In the genomic region with DNA sequence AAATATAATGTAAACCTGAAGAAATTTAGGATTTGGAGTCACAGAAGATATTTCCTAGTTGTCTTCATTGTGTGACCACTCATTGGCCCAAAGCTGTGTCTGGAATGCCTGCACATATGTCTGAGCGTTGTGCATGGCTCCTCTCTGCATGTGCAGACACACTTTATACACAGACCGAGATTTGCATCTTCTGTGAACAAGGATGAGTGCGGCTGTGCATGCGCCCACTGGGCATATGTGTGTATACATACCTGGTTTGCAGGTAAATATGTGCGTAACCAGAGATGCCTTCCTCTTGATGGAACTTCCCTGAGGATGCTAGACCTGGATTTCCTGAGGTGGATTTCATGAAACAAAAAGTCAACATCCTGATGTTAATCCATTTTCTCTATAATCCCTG, we compare ENCODE assay signal across 27 cellular contexts. TPM values are rescaled to one million over a fixed set of nuclear protein-coding genes. Genes with fewer than 3 reads are reported as not detected.
DNase-seq lines count a peak whose midpoint lies in the region; ATAC-seq, FAIRE-seq and TF ChIP-seq lines count a peak whose summit lies in the region.
"Had no signal": no experiment of that assay in that cellular context is flagged by ENCODE, and none has a peak within 500 bp of the region (broad histone marks: within the 10 kb centered on the region; RNA-seq: fewer than 3 reads in every experiment).

No MANE protein-coding gene starts in this region.

- peaks cover 2% of the 10 kb centered on the region for H4K20me1 ChIP-seq in keratinocyte (ENCODE audit: control insufficient read depth, extremely low read depth, insufficient read depth, low read length)

- H3K27ac Mint-ChIP-seq in activated naive CD8-positive, alpha-beta T cell treated with anti-CD3 and anti-CD28 coated beads, Interleukin-2, amount 10 ng/mL, durations not matched to agents 7 days and 5 days, result no peak overlapping the region
- no peak overlapping the region for H3K27ac Mint-ChIP-seq in activated naive CD8-positive, alpha-beta T cell treated with anti-CD3 and anti-CD28 coated beads, Interleukin-2, amount 50 U/mL, for 24 hours
- peak overlapping the region; percentile 62 for H3K27ac Mint-ChIP-seq in central memory CD8-positive, alpha-beta T cell (ENCODE audit: low read depth)

- peaks cover 36% of the 10 kb centered on the region for H3K79me2 ChIP-seq in keratinocyte (ENCODE audit: control insufficient read depth, insufficient read depth, low read length)

- no peaks in the 10 kb centered on the region for H3K27me3 Mint-ChIP-seq in activated naive CD8-positive, alpha-beta T cell treated with anti-CD3 and anti-CD28 coated beads, Interleukin-2, amount 10 ng/mL, durations not matched to agents 7 days and 5 days
- no peaks in the 10 kb centered on the region for H3K27me3 Mint-ChIP-seq in activated naive CD8-positive, alpha-beta T cell treated with anti-CD3 and anti-CD28 coated beads, Interleukin-2, amount 50 U/mL, for 24 hours
- H3K27me3 Mint-ChIP-seq in central memory CD8-positive, alpha-beta T cell, result no peaks in the 10 kb centered on the region

- no peaks in the 10 kb centered on the region for H3K9me3 ChIP-seq in keratinocyte (ENCODE audit: control insufficient read depth, low read depth, low read length)
- H3K9me3 ChIP-seq: BE2C, SK-N-SH had no signal

- H3K4me3 Mint-ChIP-seq in activated naive CD8-positive, alpha-beta T cell treated with anti-CD3 and anti-CD28 coated beads, Interleukin-2, amount 10 ng/mL, durations not matched to agents 7 days and 5 days, result no peak overlapping the region
- no peak overlapping the region for H3K4me3 Mint-ChIP-seq in activated naive CD8-positive, alpha-beta T cell treated with anti-CD3 and anti-CD28 coated beads, Interleukin-2, amount 50 U/mL, for 24 hours
- H3K4me3 Mint-ChIP-seq in central memory CD8-positive, alpha-beta T cell, result no peak overlapping the region
- H3K4me3 Mint-ChIP-seq: CD14-positive monocyte, H9 had no signal

- no peak for TF ChIP-seq CTCF in keratinocyte (optimal IDR thresholded peaks at IDR 0.05 in 1 of 3, IDR thresholded peaks at IDR 0.05 in 1 of 3, conservative IDR thresholded peaks at IDR 0.05 in 1 of 3; ENCODE audit: extremely low read depth in 1 of 3, insufficient read depth in 2 of 3, low read length in 3 of 3)

- dilution Hi-C loops in keratinocyte (cut with MboI; ENCODE audit: extremely low pct_ligation_motif_present, low sequenced_read_pairs), result no loop called here

- H3K4me3 ChIP-seq in keratinocyte (ENCODE audit: control insufficient read depth in 2 of 3, extremely low read depth in 1 of 3, insufficient read depth in 2 of 3, low read depth in 1 of 3, low read length in 3 of 3), result no peak overlapping the region
- H3K4me3 ChIP-seq: GM23248 had no signal

- no peaks in the 10 kb centered on the region for H3K36me3 Mint-ChIP-seq in activated naive CD8-positive, alpha-beta T cell treated with anti-CD3 and anti-CD28 coated beads, Interleukin-2, amount 10 ng/mL, durations not matched to agents 7 days and 5 days
- H3K36me3 Mint-ChIP-seq in activated naive CD8-positive, alpha-beta T cell treated with anti-CD3 and anti-CD28 coated beads, Interleukin-2, amount 50 U/mL, for 24 hours (ENCODE audit: low read depth), result no peaks in the 10 kb centered on the region
- H3K36me3 Mint-ChIP-seq in central memory CD8-positive, alpha-beta T cell (ENCODE audit: insufficient read depth), result no peaks in the 10 kb centered on the region

- H3K9ac ChIP-seq in keratinocyte (ENCODE audit: control insufficient read depth, extremely low read depth, insufficient read depth, low read length), result no peak overlapping the region
- H3K9ac ChIP-seq: GM23248, SK-N-SH had no signal

- peak; percentile 23 for FAIRE-seq in keratinocyte (lab: Jason Lieb, UNC)
- FAIRE-seq: GM12892, HepG2 had no signal

- POLR2A ChIA-PET in activated naive CD8-positive, alpha-beta T cell treated with anti-CD3 and anti-CD28 coated beads, Interleukin-2, amount 10 ng/mL, durations not matched to agents 7 days and 5 days (lab: Charles Lee), result no interaction called here

- peaks cover 27% of the 10 kb centered on the region for H3K4me1 Mint-ChIP-seq in activated naive CD8-positive, alpha-beta T cell treated with anti-CD3 and anti-CD28 coated beads, Interleukin-2, amount 10 ng/mL, durations not matched to agents 7 days and 5 days
- H3K4me1 Mint-ChIP-seq in activated naive CD8-positive, alpha-beta T cell treated with anti-CD3 and anti-CD28 coated beads, Interleukin-2, amount 50 U/mL, for 24 hours, result peaks cover 46% of the 10 kb centered on the region
- peaks cover 59% of the 10 kb centered on the region for H3K4me1 Mint-ChIP-seq in central memory CD8-positive, alpha-beta T cell

- H3K9me1 ChIP-seq in keratinocyte (ENCODE audit: control insufficient read depth, extremely low read depth, insufficient read depth, low read length), result no peaks in the 10 kb centered on the region

- DNase-seq in activated naive CD8-positive, alpha-beta T cell treated with anti-CD3 and anti-CD28 coated beads, Interleukin-2, amount 10 ng/mL, durations not matched to agents 7 days and 5 days, result peak; percentile 10
- DNase-seq in activated naive CD8-positive, alpha-beta T cell treated with anti-CD3 and anti-CD28 coated beads, Interleukin-2, amount 50 U/mL, for 24 hours, result no peak
- no peak for DNase-seq in central memory CD8-positive, alpha-beta T cell (ENCODE audit: low spot score in 2 of 2)
- DNase-seq in keratinocyte (ENCODE audit: low read depth, low spot score) (no peak), NCI-H2107 treated with DMSO at 0.1 percent for 48 hours (lab: John Stamatoyannopoulos, UW; ENCODE audit: unreplicated experiment) (no peak)
- DNase-seq: ACHN; BE2C; Calu3; GM23248; H9; Karpas-422; NCI-H1092; NCI-H1436; NCI-H187; NCI-H2081 treated with DMSO at 0.1 percent for 48 hours; NCI-H2171 treated with DMSO at 0.1 percent for 48 hours; NCI-H345; NCI-H510A treated with DMSO at 0.1 percent for 48 hours; NCI-H82; NK-92 treated with Interleukin-12 subunit alpha and Interleukin-12 subunit beta, amount 100 ng/mL, for 24 hours; PC-3; SK-N-SH had no signal

- H2AFZ ChIP-seq in keratinocyte (ENCODE audit: control insufficient read depth, low read length), result no peak overlapping the region
- H2AFZ ChIP-seq: GM23248 had no signal

- H3K27ac ChIP-seq in keratinocyte (ENCODE audit: control insufficient read depth, insufficient read depth, low read length), result no peak overlapping the region
- H3K27ac ChIP-seq: GM23248 had no signal

- H3K36me3 ChIP-seq in keratinocyte (ENCODE audit: control insufficient read depth in 2 of 2, extremely low read depth in 1 of 2, insufficient read depth in 2 of 2, low read length in 2 of 2), result peaks cover 0 to 2% of the 10 kb centered on the region in 2 experiments
- H3K36me3 ChIP-seq: BE2C had no signal

- H3K4me2 ChIP-seq in keratinocyte (ENCODE audit: control insufficient read depth, extremely low read depth, insufficient read depth, low read depth, low read length), result no peak overlapping the region
- H3K4me2 ChIP-seq: SK-N-SH had no signal

- H3K4me1 ChIP-seq in keratinocyte (ENCODE audit: control insufficient read depth, extremely low read depth, insufficient read depth, low read length), result peaks cover 19% of the 10 kb centered on the region

- ATAC-seq in activated naive CD8-positive, alpha-beta T cell treated with anti-CD3 and anti-CD28 coated beads, Interleukin-2, amount 10 ng/mL, durations not matched to agents 7 days and 5 days (ENCODE audit: low read depth), result no peak
- no peak for ATAC-seq in activated naive CD8-positive, alpha-beta T cell treated with anti-CD3 and anti-CD28 coated beads, Interleukin-2, amount 50 U/mL, for 24 hours
- no peak for ATAC-seq in central memory CD8-positive, alpha-beta T cell (replicated peaks; ENCODE audit: extremely low read depth, poor library complexity, severe bottlenecking)
- no peak for ATAC-seq in HG03039 (IDR thresholded peaks at IDR 0.05; ENCODE audit: unreplicated experiment)
- ATAC-seq in GM21423 (IDR thresholded peaks at IDR 0.05; ENCODE audit: unreplicated experiment), result no peak
- ATAC-seq: HepG2, PC-3 had no signal

- no peaks in the 10 kb centered on the region for H3K27me3 ChIP-seq in keratinocyte (ENCODE audit: control insufficient read depth, extremely low read depth, insufficient read depth, low read length)
- H3K27me3 ChIP-seq: BE2C had no signal

- H3K9me3 Mint-ChIP-seq in activated naive CD8-positive, alpha-beta T cell treated with anti-CD3 and anti-CD28 coated beads, Interleukin-2, amount 10 ng/mL, durations not matched to agents 7 days and 5 days, result no peaks in the 10 kb centered on the region
- H3K9me3 Mint-ChIP-seq in activated naive CD8-positive, alpha-beta T cell treated with anti-CD3 and anti-CD28 coated beads, Interleukin-2, amount 50 U/mL, for 24 hours, result no peaks in the 10 kb centered on the region
- H3K9me3 Mint-ChIP-seq in central memory CD8-positive, alpha-beta T cell, result no peaks in the 10 kb centered on the region
- H3K9me3 Mint-ChIP-seq: H9 had no signal

RNA-seq across cellular contexts. Expression of a gene that starts 19.1 kb away (rescaled TPM):
- 10 to 100 TPM; 27.9 to 29.5 TPM for total RNA-seq in activated naive CD8-positive, alpha-beta T cell treated with anti-CD3 and anti-CD28 coated beads, Interleukin-2, amount 10 ng/mL, durations not matched to agents 7 days and 5 days
- 3.7 to 6.6 TPM (median 5.1 TPM) in 3 replicates for polyA plus RNA-seq in keratinocyte
- 2.8 TPM for polyA plus RNA-seq in keratinocyte (2011; ENCODE audit: low read depth)
- polyA plus RNA-seq in keratinocyte (2011; cell fraction: cytosol; rRNA removed), result 3.0 and 3.6 TPM in 2 replicates
- polyA plus RNA-seq in keratinocyte (2011; cell fraction: nucleus; rRNA removed), result 7.4 and 8.4 TPM in 2 replicates
- 5.4 and 7.9 TPM in 2 replicates for polyA plus RNA-seq in keratinocyte (2012; ENCODE audit: low replicate concordance)
- 2.9 to 5.9 TPM (median 4.3 TPM) in 3 replicates for polyA minus RNA-seq in keratinocyte
- 5.0 TPM for polyA minus RNA-seq in keratinocyte (2011; cell fraction: cytosol; rRNA and poly(A)+ RNA removed)
- polyA minus RNA-seq in keratinocyte (2011; cell fraction: nucleus; rRNA and poly(A)+ RNA removed), result 4.2 and 5.0 TPM in 2 replicates
